In the genomic region with DNA sequence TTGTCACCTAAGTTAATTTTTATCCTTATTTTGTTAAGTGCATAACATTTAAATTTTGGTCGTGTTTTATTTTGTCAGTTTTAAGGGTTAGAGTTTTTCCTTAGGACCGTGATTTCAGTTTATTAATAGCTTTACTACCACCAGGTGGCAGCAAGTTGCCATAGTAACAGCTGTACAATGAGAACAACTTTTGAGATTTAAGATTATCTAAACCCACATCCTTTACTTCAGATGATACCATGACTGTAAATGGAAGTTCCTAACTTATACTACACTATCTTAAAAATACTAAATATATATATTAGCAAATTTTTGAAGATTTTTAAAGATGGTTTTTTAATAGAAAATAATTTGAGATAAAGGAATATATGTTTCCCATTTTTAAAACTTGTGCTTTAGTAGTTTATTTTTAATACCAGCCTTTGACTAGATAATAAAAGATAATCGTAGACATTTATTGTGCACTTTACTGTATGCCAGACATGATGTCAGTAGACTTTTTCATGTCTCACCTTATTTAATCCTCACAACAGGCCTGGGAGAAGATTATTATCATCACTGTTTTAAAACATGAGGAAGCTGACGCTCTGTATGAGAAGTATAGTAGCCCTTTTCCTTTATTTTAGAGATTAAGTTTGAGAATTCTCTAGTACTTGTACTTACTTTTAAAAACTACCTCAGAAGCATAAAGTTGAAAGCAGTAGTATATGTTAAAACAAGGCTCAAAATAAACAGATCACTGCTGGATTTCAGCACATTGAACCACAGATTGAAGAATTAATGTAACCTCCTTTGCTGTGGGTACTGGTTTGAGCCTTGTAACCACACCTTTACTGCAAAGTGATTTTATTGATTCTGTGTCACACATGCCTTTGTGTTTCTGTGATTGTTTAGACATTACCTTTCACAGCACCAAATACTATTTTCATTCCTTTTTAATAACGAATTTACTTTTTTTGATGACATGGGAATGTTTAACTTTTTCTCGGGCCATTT, we compare ENCODE assay signal across 8 cellular contexts. TPM values are rescaled to one million over a fixed set of nuclear protein-coding genes. Genes with fewer than 3 reads are reported as not detected.
DNase-seq lines count a peak whose midpoint lies in the region; ATAC-seq and TF ChIP-seq lines count a peak whose summit lies in the region.

No MANE protein-coding gene starts in this region.

- no peaks in the 10 kb centered on the region for H3K9me3 ChIP-seq in HAP-1
- H3K9me3 ChIP-seq in fibroblast of lung (ENCODE audit: control insufficient read depth, insufficient read depth, low read depth, low read length) = no peaks in the 10 kb centered on the region

- H3K27ac Mint-ChIP-seq in activated CD8-positive, alpha-beta T cell treated with anti-CD3 and anti-CD28 coated beads for 36 hours = no peak overlapping the region
- peak overlapping the region; percentile 80 for H3K27ac Mint-ChIP-seq in osteocyte (ENCODE audit: unreplicated experiment)

- no peak overlapping the region for H3K4me3 ChIP-seq in HAP-1
- H3K4me3 ChIP-seq in fibroblast of lung (replicated peaks in 1 of 4; ENCODE audit: control extremely low read depth in 1 of 4, insufficient read depth in 1 of 4, low read depth in 3 of 4, low read length in 4 of 4) = no peak overlapping the region

- no peaks in the 10 kb centered on the region for H3K27me3 ChIP-seq in HAP-1 (ENCODE audit: low read depth)
- no peaks in the 10 kb centered on the region for H3K27me3 ChIP-seq in fibroblast of lung (ENCODE audit: control insufficient read depth, insufficient read depth, low read length)

- POLR2A ChIA-PET in activated CD8-positive, alpha-beta T cell treated with anti-CD3 and anti-CD28 coated beads for 36 hours (lab: Charles Lee) = no interaction called here

- H4K20me1 ChIP-seq in fibroblast of lung (ENCODE audit: control insufficient read depth, extremely low read depth, insufficient read depth, low read length) = no peaks in the 10 kb centered on the region

- peaks cover 29% of the 10 kb centered on the region for H3K4me1 Mint-ChIP-seq in activated CD8-positive, alpha-beta T cell treated with anti-CD3 and anti-CD28 coated beads for 36 hours (ENCODE audit: low read depth)
- peaks cover 2% of the 10 kb centered on the region for H3K4me1 Mint-ChIP-seq in osteocyte (ENCODE audit: unreplicated experiment)

- peak; percentile 65 for TF ChIP-seq CTCF in activated CD8-positive, alpha-beta T cell treated with anti-CD3 and anti-CD28 coated beads for 36 hours (IDR thresholded peaks at IDR 0.05)
- peak; percentile 35 to 52 for TF ChIP-seq CTCF in fibroblast of lung (conservative IDR thresholded peaks at IDR 0.05 in 1 of 2, IDR thresholded peaks at IDR 0.05 in 1 of 2; ENCODE audit: low read depth in 1 of 2, low read length in 2 of 2)
- TF ChIP-seq CTCF in osteocyte (IDR thresholded peaks at IDR 0.05) = peak; percentile 65

- peak; percentile 70 for ATAC-seq in activated CD8-positive, alpha-beta T cell treated with anti-CD3 and anti-CD28 coated beads for 36 hours

- H3K27ac ChIP-seq in fibroblast of lung (ENCODE audit: insufficient read depth, low read length) = peak overlapping the region; percentile 4

- CTCF ChIA-PET in activated CD8-positive, alpha-beta T cell treated with anti-CD3 and anti-CD28 coated beads for 36 hours (lab: Charles Lee) = interaction anchor here (0.9 to 1.5 kb wide), 8 partner anchors 9 to 427 kb away, joined by 3 to 7 read pairs (median 4); no protein-coding TSS in a partner anchor

- peak; percentile 30 for DNase-seq in NCI-H345 (lab: John Stamatoyannopoulos, UW)
- DNase-seq in NCI-H345 treated with DMSO at 0.1 percent for 48 hours (lab: John Stamatoyannopoulos, UW; ENCODE audit: unreplicated experiment) = no peak
- DNase-seq in HAP-1 (ENCODE audit: low spot score in 2 of 2) = peak; percentile 42 to 51
- peak; percentile 10 for DNase-seq in NCI-H1694 (lab: John Stamatoyannopoulos, UW)
- DNase-seq in activated CD8-positive, alpha-beta T cell treated with anti-CD3 and anti-CD28 coated beads for 36 hours = peak; percentile 67
- peak; percentile 59 to 69 for DNase-seq in fibroblast of lung (ENCODE audit: low read depth in 2 of 2)
- DNase-seq in osteocyte (ENCODE audit: extremely low spot score, unreplicated experiment) = no peak
- no peak for DNase-seq in GF-D8 (lab: John Stamatoyannopoulos, UW)

- H3K4me1 ChIP-seq in HAP-1 (peaks cover 8% of the 10 kb centered on the region), fibroblast of lung (ENCODE audit: control insufficient read depth, extremely low read depth, insufficient read depth, low read length) (no peaks in the 10 kb centered on the region)

- no peaks in the 10 kb centered on the region for H3K9me3 Mint-ChIP-seq in activated CD8-positive, alpha-beta T cell treated with anti-CD3 and anti-CD28 coated beads for 36 hours
- no peaks in the 10 kb centered on the region for H3K9me3 Mint-ChIP-seq in osteocyte (ENCODE audit: unreplicated experiment)

- H3K4me2 ChIP-seq in fibroblast of lung (ENCODE audit: extremely low read depth, insufficient read depth, low read length) = no peak overlapping the region

- no peak overlapping the region for H3K4me3 Mint-ChIP-seq in activated CD8-positive, alpha-beta T cell treated with anti-CD3 and anti-CD28 coated beads for 36 hours
- no peak overlapping the region for H3K4me3 Mint-ChIP-seq in osteocyte (ENCODE audit: unreplicated experiment)

- no peak overlapping the region for H3K9ac ChIP-seq in fibroblast of lung (ENCODE audit: insufficient read depth, low read length)

- H3K36me3 ChIP-seq in HAP-1 (replicated peaks) (peaks cover 46% of the 10 kb centered on the region), fibroblast of lung (ENCODE audit: control insufficient read depth, insufficient read depth, low read length) (peaks cover 3% of the 10 kb centered on the region)

- peaks cover 29% of the 10 kb centered on the region for H3K36me3 Mint-ChIP-seq in activated CD8-positive, alpha-beta T cell treated with anti-CD3 and anti-CD28 coated beads for 36 hours (ENCODE audit: low read depth)
- H3K36me3 Mint-ChIP-seq in osteocyte (ENCODE audit: unreplicated experiment) = peaks cover 32% of the 10 kb centered on the region

- no peaks in the 10 kb centered on the region for H3K79me2 ChIP-seq in fibroblast of lung (ENCODE audit: control insufficient read depth, insufficient read depth, low read length)

- no peak overlapping the region for H2AFZ ChIP-seq in fibroblast of lung (ENCODE audit: low read length)

- H3K27me3 Mint-ChIP-seq in activated CD8-positive, alpha-beta T cell treated with anti-CD3 and anti-CD28 coated beads for 36 hours = no peaks in the 10 kb centered on the region
- no peaks in the 10 kb centered on the region for H3K27me3 Mint-ChIP-seq in osteocyte (ENCODE audit: unreplicated experiment)

- in situ Hi-C loops in HAP-1 (cut with MboI; ENCODE audit: low sequenced_read_pairs) = loop anchor here (25.0 kb wide), 1 partner anchor 434 kb away; no protein-coding TSS in a partner anchor

- intact Hi-C loops in activated CD8-positive, alpha-beta T cell treated with anti-CD3 and anti-CD28 coated beads for 36 hours (cut with micrococcal nuclease) = no loop called here

RNA-seq across cellular contexts. Expression of gene SREK1, which starts 27.5 kb away (rescaled TPM):
- 10 to 100 TPM; 53.9 to 60.2 TPM for total RNA-seq in activated CD8-positive, alpha-beta T cell treated with anti-CD3 and anti-CD28 coated beads for 36 hours
- total RNA-seq in fibroblast of lung (52.4 and 94.5 TPM in 2 replicates), osteocyte (66.8 and 71.2 TPM in 2 replicates)
- 22.9 and 28.4 TPM in 2 replicates for polyA plus RNA-seq in fibroblast of lung
- polyA plus RNA-seq in fibroblast of lung (2012) = 28.7 and 30.7 TPM in 2 replicates
- polyA minus RNA-seq in fibroblast of lung (ENCODE audit: low replicate concordance) = 10.6 and 20.9 TPM in 2 replicates

Comparison
In these comparisons a context has a peak if more than half of its experiments do, and no peak if none do; other contexts are left out.
1. DNase-seq: peak in NCI-H345 (single experiment), HAP-1 (2 of 2), NCI-H1694 (single experiment), activated CD8-positive, alpha-beta T cell treated with anti-CD3 and anti-CD28 coated beads for 36 hours (single experiment) and fibroblast of lung (2 of 2); none in NCI-H345 treated with DMSO at 0.1 percent for 48 hours (single experiment), osteocyte (single experiment) and GF-D8 (single experiment).
2. Peak in every context shown above with its lines, with median percentiles within 50 percentile points of each other: CTCF ChIP-seq.